15 cellular contexts compared by ENCODE assay signal in genomic region chr1:158563852-158564251, GRCh38.
DNase-seq lines count a peak whose midpoint lies in the region; ATAC-seq lines count a peak whose summit lies in the region.
"Had no signal": no experiment of that assay in that cellular context is flagged by ENCODE, and none has a peak within 500 bp of the region (broad histone marks: within the 10 kb centered on the region; RNA-seq: fewer than 3 reads in every experiment).

No MANE protein-coding gene starts in this region.

- H3K36me3 ChIP-seq in BLaER1: no peaks in the 10 kb centered on the region
- H3K36me3 ChIP-seq: HAP-1, SJCRH30 had no signal

- ATAC-seq in memory B cell (ENCODE audit: low read depth) (peak; percentile 68), GM21515 (IDR thresholded peaks at IDR 0.05; ENCODE audit: unreplicated experiment) (no peak), GM19467 (IDR thresholded peaks at IDR 0.05; ENCODE audit: unreplicated experiment) (no peak), GM21447 (IDR thresholded peaks at IDR 0.05; ENCODE audit: unreplicated experiment) (no peak)
- ATAC-seq in stimulated activated naive CD8-positive, alpha-beta T cell treated with anti-CD3 and anti-CD28 coated beads, Interleukin-15, amount 100 ng/mL, for 72 hours: no peak
- ATAC-seq: CD8-positive, alpha-beta T cell; T-cell had no signal

- DNase-seq in Kasumi-1 (lab: John Stamatoyannopoulos, UW) (peak; percentile 6 to 15), NOMO-1 treated with dmso at 0.1 percent for 144 hours (lab: John Stamatoyannopoulos, UW; ENCODE audit: unreplicated experiment) (peak; percentile 31), memory B cell (ENCODE audit: low spot score in 2 of 2) (no peak)
- DNase-seq in stimulated activated naive CD8-positive, alpha-beta T cell treated with anti-CD3 and anti-CD28 coated beads, Interleukin-15, amount 100 ng/mL, for 72 hours: no peak
- DNase-seq: CD8-positive, alpha-beta T cell; NCI-H1092; NCI-H1694; NCI-H446; SJCRH30; T-cell had no signal

- H3K27me3 Mint-ChIP-seq in memory B cell: peaks cover 5% of the 10 kb centered on the region
- H3K27me3 Mint-ChIP-seq in stimulated activated naive CD8-positive, alpha-beta T cell treated with anti-CD3 and anti-CD28 coated beads, Interleukin-15, amount 100 ng/mL, for 72 hours: peaks cover 25% of the 10 kb centered on the region

- H3K9me3 ChIP-seq in BLaER1: 0 out of 2 replicates have a peak, but pooled peaks cover 3% of the 10 kb centered on the region
- H3K9me3 ChIP-seq: HAP-1, SJCRH30 had no signal

- peak overlapping the region; percentile 16 for H3K4me3 Mint-ChIP-seq in memory B cell
- H3K4me3 Mint-ChIP-seq in stimulated activated naive CD8-positive, alpha-beta T cell treated with anti-CD3 and anti-CD28 coated beads, Interleukin-15, amount 100 ng/mL, for 72 hours: no peak overlapping the region
- H3K4me3 Mint-ChIP-seq: CD8-positive, alpha-beta T cell; T-cell had no signal

- H3K4me3 ChIP-seq in BLaER1: no peak overlapping the region
- H3K4me3 ChIP-seq: HAP-1, SJCRH30 had no signal

- H3K27ac Mint-ChIP-seq in memory B cell: peak overlapping the region; percentile 82
- no peak overlapping the region for H3K27ac Mint-ChIP-seq in stimulated activated naive CD8-positive, alpha-beta T cell treated with anti-CD3 and anti-CD28 coated beads, Interleukin-15, amount 100 ng/mL, for 72 hours
- H3K27ac Mint-ChIP-seq: CD8-positive, alpha-beta T cell; T-cell had no signal

- H3K9me3 Mint-ChIP-seq in memory B cell: peaks cover 5% of the 10 kb centered on the region
- peaks cover 0 to 5% of the 10 kb centered on the region in 2 donors for H3K9me3 Mint-ChIP-seq in stimulated activated naive CD8-positive, alpha-beta T cell treated with anti-CD3 and anti-CD28 coated beads, Interleukin-15, amount 100 ng/mL, for 72 hours
- H3K9me3 Mint-ChIP-seq: CD8-positive, alpha-beta T cell had no signal

- peaks cover 18% of the 10 kb centered on the region for H3K4me1 ChIP-seq in BLaER1
- H3K4me1 ChIP-seq: HAP-1, SJCRH30 had no signal

- peak overlapping the region; percentile 64 for H3K4me2 ChIP-seq in BLaER1

- H3K36me3 Mint-ChIP-seq in memory B cell: no peaks in the 10 kb centered on the region
- H3K36me3 Mint-ChIP-seq: CD8-positive, alpha-beta T cell; T-cell had no signal

- peak overlapping the region; percentile 85 for H3K27ac ChIP-seq in BLaER1
- H3K27ac ChIP-seq: SJCRH30 had no signal

- H4K20me1 ChIP-seq in BLaER1: no peaks in the 10 kb centered on the region

- peaks cover 11% of the 10 kb centered on the region for H3K4me1 Mint-ChIP-seq in memory B cell
- no peaks in the 10 kb centered on the region for H3K4me1 Mint-ChIP-seq in stimulated activated naive CD8-positive, alpha-beta T cell treated with anti-CD3 and anti-CD28 coated beads, Interleukin-15, amount 100 ng/mL, for 72 hours

- no peaks in the 10 kb centered on the region for H3K27me3 ChIP-seq in BLaER1
- H3K27me3 ChIP-seq: SJCRH30 had no signal

- no peak overlapping the region for H3K9ac ChIP-seq in BLaER1

Comparison
In these comparisons a context has a peak if more than half of its experiments do, and no peak if none do; other contexts are left out.
1. DNase-seq: peak in Kasumi-1 (2 of 2) and NOMO-1 treated with dmso at 0.1 percent for 144 hours (single experiment); none in memory B cell (0 of 2) and stimulated activated naive CD8-positive, alpha-beta T cell treated with anti-CD3 and anti-CD28 coated beads, Interleukin-15, amount 100 ng/mL, for 72 hours (0 of 2).